ENCODE assay signal across 8 cellular contexts in the genomic region with DNA sequence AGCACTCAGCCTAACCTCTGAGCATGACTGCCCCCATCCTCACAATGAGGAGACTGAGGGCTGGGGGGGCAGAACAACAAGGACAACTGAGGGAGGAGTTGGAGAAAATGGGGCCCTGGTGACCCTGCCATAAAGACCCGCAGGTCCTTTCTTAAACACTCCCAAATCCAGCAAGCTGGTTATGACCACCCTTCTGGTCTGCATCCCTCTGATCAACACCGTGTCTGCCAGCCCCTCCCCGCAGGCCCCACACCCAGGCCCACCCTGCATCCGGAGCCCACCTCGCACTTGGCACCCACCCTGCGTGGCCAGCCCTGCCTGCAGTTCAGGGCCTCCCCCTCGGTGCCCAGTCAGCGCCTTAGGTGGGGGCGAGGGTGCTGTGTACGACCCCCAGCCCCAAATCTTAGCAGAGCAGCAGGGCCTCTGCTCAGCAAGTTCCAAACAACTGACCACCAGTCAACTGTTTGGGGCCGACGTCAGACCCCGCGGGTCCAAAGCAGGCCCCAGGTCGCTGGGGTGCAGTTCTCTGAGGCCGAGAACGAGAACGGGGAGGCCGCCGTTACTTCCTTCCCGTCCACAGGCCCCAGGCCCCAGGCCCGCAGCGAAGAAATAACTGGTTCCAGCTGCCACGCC. TPM values are rescaled to one million over a fixed set of nuclear protein-coding genes. Genes with fewer than 3 reads are reported as not detected.
DNase-seq lines count a peak whose midpoint lies in the region; ATAC-seq, FAIRE-seq and TF ChIP-seq lines count a peak whose summit lies in the region.

No MANE protein-coding gene starts in this region.

- peaks cover 17% of the 10 kb centered on the region for H3K4me1 ChIP-seq in mammary epithelial cell (ENCODE audit: insufficient read depth, low read length)
- H3K4me1 ChIP-seq in mononuclear cell (ENCODE audit: insufficient read depth, low read length), result peaks cover 62% of the 10 kb centered on the region

- BruUV-seq in mammary epithelial cell (replicated peaks; lab: Mats Ljungman, UMichigan), result no TSS peak

- H3K9ac ChIP-seq in mammary epithelial cell (ENCODE audit: insufficient read depth, low read length), result no peak overlapping the region

- no peak for TF ChIP-seq POLR2A in H54 (IDR thresholded peaks at IDR 0.05; ENCODE audit: low read depth, low read length)

- H2AFZ ChIP-seq in mammary epithelial cell (ENCODE audit: low read depth, low read length), result peak overlapping the region; percentile 96

- no peak for FAIRE-seq in H54 (lab: Jason Lieb, UNC)

- peak overlapping the region; percentile 97 for H3K4me2 ChIP-seq in mammary epithelial cell (ENCODE audit: insufficient read depth, low read depth, low read length)

- ATAC-seq in GM18511 (IDR thresholded peaks at IDR 0.05; ENCODE audit: unreplicated experiment), result peak; percentile 29
- peak; percentile 30 for ATAC-seq in HG03108 (IDR thresholded peaks at IDR 0.05; ENCODE audit: unreplicated experiment)
- ATAC-seq in GM21528 (IDR thresholded peaks at IDR 0.05; ENCODE audit: low FRiP score, unreplicated experiment), result no peak

- no peaks in the 10 kb centered on the region for H4K20me1 ChIP-seq in mammary epithelial cell (ENCODE audit: insufficient read depth, low read length)

- peaks cover 4% of the 10 kb centered on the region for H3K27me3 ChIP-seq in mammary epithelial cell (ENCODE audit: insufficient read depth, low read length)
- H3K27me3 ChIP-seq in mononuclear cell (ENCODE audit: insufficient read depth, low read length), result no peaks in the 10 kb centered on the region

- DNase-seq in mammary epithelial cell, result no peak
- no peak for DNase-seq in H4 (ENCODE audit: low spot score)
- no peak for DNase-seq in KBM-7
- DNase-seq in H54 (ENCODE audit: insufficient read length, low spot score), result no peak

- in situ Hi-C loops in mammary epithelial cell (cut with MboI; ENCODE audit: low sequenced_read_pairs in 2 of 2) (loop anchor here (5.0 to 25.0 kb wide), 4 partner anchors 34 to 356 kb away; partner anchors contain the start of genes ABHD12 (in 1 of the 2) and GINS1 (in 1 of the 2)), KBM-7 (cut with MboI; ENCODE audit: low pct_unique_long_range_greater_than_20kb, low sequenced_read_pairs) (no loop called here)

- no peaks in the 10 kb centered on the region for H3K9me3 ChIP-seq in mammary epithelial cell (replicated peaks; ENCODE audit: insufficient read depth, low read length)
- no peaks in the 10 kb centered on the region for H3K9me3 ChIP-seq in mononuclear cell (ENCODE audit: low read depth, low read length)

- 60% methylated on average over 7 of the region's 24 CpGs for whole genome bisulfite sequencing in mammary epithelial cell (ENCODE audit: low coverage, missing lambda C conversion rate)

- CTCF ChIA-PET in mammary epithelial cell (lab: Charles Lee; ENCODE audit: low non-redundant PET), result no interaction called here

- TF ChIP-seq CTCF in mammary epithelial cell (conservative IDR thresholded peaks at IDR 0.05 in 1 of 2, IDR thresholded peaks at IDR 0.05 in 1 of 2; ENCODE audit: extremely low read depth in 1 of 2, insufficient read depth in 1 of 2, low read depth in 1 of 2, low read length in 2 of 2), result no peak

- no peaks in the 10 kb centered on the region for H3K36me3 ChIP-seq in mammary epithelial cell (ENCODE audit: insufficient read depth, low read length)

- H3K4me3 ChIP-seq in mammary epithelial cell (replicated peaks in 1 of 3; ENCODE audit: insufficient read depth in 1 of 3, low read depth in 2 of 3, low read length in 3 of 3), result peak overlapping the region; percentile 49 to 66 (median 62)
- H3K4me3 ChIP-seq in mononuclear cell (ENCODE audit: low read length), result peak overlapping the region; percentile 69

- H3K27ac ChIP-seq in mammary epithelial cell (ENCODE audit: insufficient read depth, low read depth, low read length), result no peak overlapping the region

- dilution Hi-C loops in mammary epithelial cell (cut with HindIII; ENCODE audit: low sequenced_read_pairs), result no loop called here

- H3K79me2 ChIP-seq in mammary epithelial cell (ENCODE audit: insufficient read depth, low read length), result no peaks in the 10 kb centered on the region

- intact Hi-C loops in mammary epithelial cell (cut with micrococcal nuclease), result no loop called here

RNA-seq across cellular contexts. Expression of gene ACSS1, which starts 1.2 kb away (rescaled TPM):
- total RNA-seq in mammary epithelial cell (1 to 10 TPM; 1.2 to 3.5 TPM), mononuclear cell (8.0 TPM)
- polyA plus RNA-seq in mammary epithelial cell, result 2.2 TPM
- polyA minus RNA-seq in mammary epithelial cell, result 3.2 TPM
- total RNA-seq in H4 (2014; rRNA removed; shearing (Covaris generic)), result 0.10 and 0.21 TPM in 2 replicates

RNA-seq across cellular contexts. Expression of gene VSX1, which starts 25.2 kb away (rescaled TPM):
- not detected for total RNA-seq in mammary epithelial cell
- not detected for polyA plus RNA-seq in mammary epithelial cell
- polyA minus RNA-seq in mammary epithelial cell, result not detected
- total RNA-seq in mononuclear cell, result not detected
- total RNA-seq in H4 (2014; rRNA removed; shearing (Covaris generic)), result not detected in 2 replicates
